In genomic region chr4:63492515-63492914, GRCh38 we compare ENCODE assay signal across 20 cellular contexts.
"Had no signal": no experiment of that assay in that cellular context is flagged by ENCODE, and none has a peak within 500 bp of the region (broad histone marks: within the 10 kb centered on the region; RNA-seq: fewer than 3 reads in every experiment).

No MANE protein-coding gene starts in this region.

- H3K27ac ChIP-seq: cardiac muscle cell, gastrocnemius medialis, heart right ventricle, left ventricle myocardium inferior, suprapubic skin, upper lobe of right lung, VCaP had no signal

- H3K36me3 Mint-ChIP-seq: memory B cell had no signal

- ATAC-seq: activated CD4-positive, alpha-beta T cell treated with anti-CD3 and anti-CD28 coated beads for 36 hours; activated CD8-positive, alpha-beta T cell treated with anti-CD3 and anti-CD28 coated beads, Interleukin-2, amount 10 ng/mL, durations not matched to agents 7 days and 5 days; gastrocnemius medialis; heart right ventricle; natural killer cell treated with Interleukin-12 subunit alpha and Interleukin-12 subunit beta and Interleukin-15 and Interleukin-18, amount 100 ng/mL, for 72 hours; stimulated activated naive CD8-positive, alpha-beta T cell treated with anti-CD3 and anti-CD28 coated beads, Interleukin-15, Interleukin-2, amounts not matched to agents 100 U/mL and 50 U/mL, for 24 hours; upper lobe of right lung had no signal

- H3K27me3 Mint-ChIP-seq: activated CD4-positive, alpha-beta T cell treated with anti-CD3 and anti-CD28 coated beads for 36 hours; memory B cell; natural killer cell treated with Interleukin-12 subunit alpha and Interleukin-12 subunit beta and Interleukin-15 and Interleukin-18, amount 100 ng/mL, for 72 hours had no signal

- FAIRE-seq: colon, keratinocyte had no signal

- H3K27ac Mint-ChIP-seq: activated CD4-positive, alpha-beta T cell treated with anti-CD3 and anti-CD28 coated beads for 36 hours; activated CD8-positive, alpha-beta T cell treated with anti-CD3 and anti-CD28 coated beads, Interleukin-2, amount 10 ng/mL, durations not matched to agents 7 days and 5 days; activated naive CD4-positive, alpha-beta T cell treated with anti-CD3 and anti-CD28 coated beads for 36 hours; activated T-helper 1 cell treated with anti-CD3 and anti-CD28 coated beads, Interleukin-12 subunit alpha, Interleukin-12 subunit beta, Interleukin-2, Interleukin-4 antibody, amounts not matched to agents 30 ng/mL and 10 ng/mL and 1 ng/mL, durations not matched to agents 14 hours and 24 hours and 36 hours; memory B cell; natural killer cell treated with Interleukin-12 subunit alpha and Interleukin-12 subunit beta and Interleukin-15 and Interleukin-18, amount 100 ng/mL, for 72 hours had no signal

- H3K36me3 ChIP-seq: cardiac muscle cell, gastrocnemius medialis, heart right ventricle, left ventricle myocardium inferior, suprapubic skin, upper lobe of right lung had no signal

- H3K4me3 Mint-ChIP-seq: activated CD4-positive, alpha-beta T cell treated with anti-CD3 and anti-CD28 coated beads for 36 hours; activated CD8-positive, alpha-beta T cell treated with anti-CD3 and anti-CD28 coated beads, Interleukin-2, amount 10 ng/mL, durations not matched to agents 7 days and 5 days; activated naive CD4-positive, alpha-beta T cell treated with anti-CD3 and anti-CD28 coated beads for 36 hours; activated T-helper 1 cell treated with anti-CD3 and anti-CD28 coated beads, Interleukin-12 subunit alpha, Interleukin-12 subunit beta, Interleukin-2, Interleukin-4 antibody, amounts not matched to agents 30 ng/mL and 10 ng/mL and 1 ng/mL, durations not matched to agents 14 hours and 24 hours and 36 hours; memory B cell; natural killer cell treated with Interleukin-12 subunit alpha and Interleukin-12 subunit beta and Interleukin-15 and Interleukin-18, amount 100 ng/mL, for 72 hours had no signal

- H3K4me3 ChIP-seq: cardiac muscle cell, gastrocnemius medialis, heart right ventricle, left ventricle myocardium inferior, suprapubic skin, upper lobe of right lung had no signal

- H3K4me1 Mint-ChIP-seq: activated CD4-positive, alpha-beta T cell treated with anti-CD3 and anti-CD28 coated beads for 36 hours; memory B cell had no signal

- H3K9me3 ChIP-seq: gastrocnemius medialis, heart right ventricle, left ventricle myocardium inferior, suprapubic skin, upper lobe of right lung had no signal

- H3K4me1 ChIP-seq: gastrocnemius medialis, heart right ventricle, left ventricle myocardium inferior, suprapubic skin, upper lobe of right lung had no signal

- H3K27me3 ChIP-seq: cardiac muscle cell, gastrocnemius medialis, heart right ventricle, suprapubic skin, upper lobe of right lung had no signal

- DNase-seq: activated CD4-positive, alpha-beta T cell treated with anti-CD3 and anti-CD28 coated beads for 36 hours; activated CD8-positive, alpha-beta T cell treated with anti-CD3 and anti-CD28 coated beads, Interleukin-2, amount 10 ng/mL, durations not matched to agents 7 days and 5 days; activated naive CD4-positive, alpha-beta T cell treated with anti-CD3 and anti-CD28 coated beads for 36 hours; effector CD4-positive, alpha-beta T cell; gastrocnemius medialis; heart right ventricle; left ventricle myocardium inferior; stimulated activated CD4-positive, alpha-beta T cell treated with anti-CD3 and anti-CD28 coated beads, Interleukin-4, amount 100 ng/mL, for 1 hour; stimulated activated CD8-positive, alpha-beta memory T cell treated with anti-CD3 and anti-CD28 coated beads, Interleukin-4, amount 100 ng/mL, for 48 hours; stimulated activated naive CD8-positive, alpha-beta T cell treated with anti-CD3 and anti-CD28 coated beads, Interleukin-15, Interleukin-2, amounts not matched to agents 100 U/mL and 50 U/mL, for 24 hours; T-helper 9 cell; upper lobe of right lung had no signal
